1 cellular context compared by ENCODE assay signal in genomic region chr17:63621684-63622570, GRCh38.
TF ChIP-seq lines count a peak whose summit lies in the region.

MAP3K3 (plus strand) TSS chr17:63622417; CDS start chr17:63622760, 343 bp downstream.

TF ChIP-seq in HepG2, 621 proteins besides CTCF, POLR2A, EP300 and RAD21 (continued from another document and continues in another):
- TF ChIP-seq ZNF160 (CRISPR knock-in tag; IDR thresholded peaks at IDR 0.05) (peak; percentile 37), NCOR1 (IDR thresholded peaks at IDR 0.05; ENCODE audit: borderline replicate concordance, low read length) (peak; percentile 27; the same call in 1 of the 2 replicates), SKI (IDR thresholded peaks at IDR 0.05; ENCODE audit: partially characterized antibody) (peak; percentile 34), HNF1B (CRISPR knock-in tag; IDR thresholded peaks at IDR 0.05) (peak; percentile 92), ZNF329 (CRISPR knock-in tag; IDR thresholded peaks at IDR 0.05; ENCODE audit: low read depth) (no peak), ZNF484 (CRISPR knock-in tag; IDR thresholded peaks at IDR 0.05; ENCODE audit: borderline replicate concordance, low read depth) (no peak), ZNF264 (CRISPR knock-in tag; IDR thresholded peaks at IDR 0.05) (peak; percentile 73), E2F5 (CRISPR knock-in tag; conservative IDR thresholded peaks at IDR 0.05) (0 out of 2 replicates have a peak, but pooled peaks have one; percentile 50), TCF12 (IDR thresholded peaks at IDR 0.05) (no peak), TCF12 (CRISPR knock-in tag; IDR thresholded peaks at IDR 0.05) (0 out of 2 replicates have a peak, but pooled peaks have one; percentile 62), SPEN (CRISPR knock-in tag; IDR thresholded peaks at IDR 0.05; ENCODE audit: low read depth) (peak; percentile 56; the same call in 1 of the 2 replicates), MZF1 (CRISPR knock-in tag; IDR thresholded peaks at IDR 0.05; ENCODE audit: borderline replicate concordance) (peak; percentile 98; the same call in 1 of the 2 replicates), ZEB1 (IDR thresholded peaks at IDR 0.05; ENCODE audit: insufficient replicate concordance, low read depth) (peak; percentile 67), HIVEP1 (CRISPR knock-in tag; IDR thresholded peaks at IDR 0.05) (peak; percentile 97), ZNF207 (IDR thresholded peaks at IDR 0.05; ENCODE audit: borderline replicate concordance) (no peak), ATF1 (CRISPR knock-in tag; IDR thresholded peaks at IDR 0.05) (peak; percentile 85), STAG1 (CRISPR knock-in tag; IDR thresholded peaks at IDR 0.05) (peak; percentile 21; the same call in 1 of the 2 replicates), ADNP (CRISPR knock-in tag; IDR thresholded peaks at IDR 0.05) (no peak), ZNF260 (CRISPR knock-in tag; IDR thresholded peaks at IDR 0.05; ENCODE audit: borderline replicate concordance, low read depth) (no peak), ZSCAN30 (CRISPR knock-in tag; IDR thresholded peaks at IDR 0.05) (no peak), U2AF2 (IDR thresholded peaks at IDR 0.05; ENCODE audit: low read depth, low read length) (no peak), ZFP91 (CRISPR knock-in tag; IDR thresholded peaks at IDR 0.05; ENCODE audit: borderline replicate concordance) (peak; percentile 95), ZFP37 (CRISPR knock-in tag; IDR thresholded peaks at IDR 0.05; ENCODE audit: borderline replicate concordance) (peak; percentile 69; the same call in 1 of the 2 replicates), TRIM22 (IDR thresholded peaks at IDR 0.05) (no peak), AHDC1 (CRISPR knock-in tag; IDR thresholded peaks at IDR 0.05; ENCODE audit: borderline replicate concordance) (no peak), DZIP1 (CRISPR knock-in tag; IDR thresholded peaks at IDR 0.05) (no peak), ZNF34 (CRISPR knock-in tag; IDR thresholded peaks at IDR 0.05; ENCODE audit: borderline replicate concordance) (no peak), IKZF1 (IDR thresholded peaks at IDR 0.05) (no peak), ZNF547 (CRISPR knock-in tag; IDR thresholded peaks at IDR 0.05) (peak; percentile 98), TMF1 (CRISPR knock-in tag; IDR thresholded peaks at IDR 0.05; ENCODE audit: low read depth) (no peak), ZNF224 (CRISPR knock-in tag; IDR thresholded peaks at IDR 0.05) (no peak), HES4 (CRISPR knock-in tag; IDR thresholded peaks at IDR 0.05; ENCODE audit: borderline replicate concordance) (no peak; the same call in 1 of the 2 replicates), MXD3 (CRISPR knock-in tag; IDR thresholded peaks at IDR 0.05) (peak; percentile 67; the same call in 1 of the 2 replicates), NR2C2 (CRISPR knock-in tag; IDR thresholded peaks at IDR 0.05; ENCODE audit: borderline replicate concordance) (peak; percentile 13; the same call in 1 of the 2 replicates), HHEX (CRISPR knock-in tag; IDR thresholded peaks at IDR 0.05) (no peak), TBP (CRISPR knock-in tag; IDR thresholded peaks at IDR 0.05) (no peak), ZBTB33 (CRISPR knock-in tag; IDR thresholded peaks at IDR 0.05) (no peak), SETDB1 (CRISPR knock-in tag; IDR thresholded peaks at IDR 0.05; ENCODE audit: borderline replicate concordance) (no peak), KLF15 (CRISPR knock-in tag; IDR thresholded peaks at IDR 0.05; ENCODE audit: borderline replicate concordance) (peak; percentile 64; the same call in 1 of the 2 replicates), PLRG1 (conservative IDR thresholded peaks at IDR 0.05) (no peak), ZFYVE20 (CRISPR knock-in tag; IDR thresholded peaks at IDR 0.05; ENCODE audit: borderline replicate concordance, low read depth) (no peak), SMAD3 (CRISPR knock-in tag; IDR thresholded peaks at IDR 0.05) (peak; percentile 18; the same call in 1 of the 2 replicates), ATM (IDR thresholded peaks at IDR 0.05; ENCODE audit: borderline replicate concordance) (no peak), CSRNP1 (CRISPR knock-in tag; IDR thresholded peaks at IDR 0.05) (no peak; the same call in 1 of the 2 replicates), ZBTB34 (CRISPR knock-in tag; IDR thresholded peaks at IDR 0.05) (no peak)
